In the genomic region with DNA sequence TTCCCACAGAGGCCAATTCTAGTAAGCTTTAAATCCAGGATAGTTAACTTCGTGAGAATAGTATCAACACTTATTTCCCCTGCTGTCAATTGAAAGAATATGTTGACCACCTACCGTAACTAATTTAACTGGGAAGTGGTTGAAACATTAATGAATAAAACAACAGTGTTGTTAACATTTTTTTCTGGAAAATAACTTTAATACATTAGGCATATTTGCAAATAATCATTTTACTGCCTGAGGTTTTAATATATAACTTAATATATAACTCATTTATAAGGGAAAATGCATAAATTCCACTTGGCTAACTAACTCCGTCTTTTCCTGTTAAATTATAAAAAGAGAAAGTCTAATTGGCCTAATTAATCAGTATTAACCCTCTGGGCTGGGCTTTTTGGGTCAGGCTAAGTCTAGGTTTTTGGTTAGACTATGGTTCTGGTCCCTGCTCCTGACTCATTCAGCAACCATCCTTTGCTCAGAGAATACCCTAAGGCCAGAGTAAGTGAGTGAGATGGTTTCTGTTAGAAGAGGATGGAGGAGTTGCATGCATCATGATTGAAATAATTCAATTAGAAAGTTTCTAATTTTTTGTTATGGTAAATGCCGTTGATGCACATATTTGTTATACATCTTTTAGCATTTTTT, we compare ENCODE assay signal across 21 cellular contexts. TPM values are rescaled to one million over a fixed set of nuclear protein-coding genes. Genes with fewer than 3 reads are reported as not detected.
A peak's percentile ranks its signal among the peaks of the same experiment; 100 is the strongest.
DNase-seq lines count a peak whose midpoint lies in the region; ATAC-seq, FAIRE-seq and TF ChIP-seq lines count a peak whose summit lies in the region.
"Had no signal": no experiment of that assay in that cellular context is flagged by ENCODE, and none has a peak within 500 bp of the region (broad histone marks: within the 10 kb centered on the region; RNA-seq: fewer than 3 reads in every experiment).

No MANE protein-coding gene starts in this region.

- H3K9me3 ChIP-seq in HEK293 (ENCODE audit: control insufficient read depth, insufficient read depth, low read depth, low read length): no peaks in the 10 kb centered on the region
- H3K9me3 ChIP-seq in OCI-LY3 (ENCODE audit: insufficient read depth, low read length): no peaks in the 10 kb centered on the region
- no peaks in the 10 kb centered on the region for H3K9me3 ChIP-seq in pancreas
- H3K9me3 ChIP-seq: neutrophil had no signal

- H3K27me3 ChIP-seq in OCI-LY3 (ENCODE audit: low read depth, low read length): no peaks in the 10 kb centered on the region
- no peaks in the 10 kb centered on the region for H3K27me3 ChIP-seq in pancreas
- H3K27me3 ChIP-seq: cardiac muscle cell, neutrophil had no signal

- DNase-seq in AG20443 (ENCODE audit: low spot score) (peak; percentile 67), fibroblast of peridontal ligament (ENCODE audit: extremely low read depth) (peak; percentile 49), pancreas (no peak), NOMO-1 treated with DMSO at 0.1 percent for 48 hours (lab: John Stamatoyannopoulos, UW; ENCODE audit: unreplicated experiment) (no peak), NCI-H510A treated with DMSO at 0.1 percent for 48 hours (lab: John Stamatoyannopoulos, UW) (no peak)
- no peak for DNase-seq in activated naive CD4-positive, alpha-beta T cell (lab: John Stamatoyannopoulos, UW)
- DNase-seq: activated CD4-positive, alpha-beta memory T cell treated with anti-CD3 and anti-CD28 coated beads for 36 hours; activated effector memory CD4-positive, alpha-beta T cell treated with anti-CD3 and anti-CD28 coated beads, Interleukin-2, amount 50 U/mL, for 16 hours; GF-D8; hypothalamus; KBM-7; NCI-H187 treated with DMSO at 0.1 percent for 48 hours; stimulated activated CD8-positive, alpha-beta memory T cell treated with anti-CD3 and anti-CD28 coated beads, Interleukin-4, amount 100 ng/mL, for 48 hours; T-helper 1 cell had no signal

- CTCF ChIA-PET in HEK293 (lab: Yijun Ruan, JAX): no interaction called here

- WGBS in pancreas, 2 donors: 76 to 78% methylated on average over 4 of the region's 4 CpGs

- POLR2A ChIA-PET in HEK293 (lab: Yijun Ruan, JAX): no interaction called here

- no peak overlapping the region for H3K9ac ChIP-seq in OCI-LY3 (ENCODE audit: low read length)

- no peak for FAIRE-seq in pancreas (lab: Jason Lieb, UNC)

- TF ChIP-seq CTCF in HEK293 (tag by site-specific recombination; IDR thresholded peaks at IDR 0.05) (no peak), OCI-LY3 (IDR thresholded peaks at IDR 0.05; ENCODE audit: low read depth, low read length) (no peak), pancreas (IDR thresholded peaks at IDR 0.05) (no peak)

- H3K27ac ChIP-seq in HEK293 (ENCODE audit: extremely low read depth, low read depth, low read length) (no peak overlapping the region), OCI-LY3 (ENCODE audit: low read length) (no peak overlapping the region), pancreas (no peak overlapping the region)
- H3K27ac ChIP-seq: cardiac muscle cell, epithelial cell of prostate, neutrophil had no signal

- intact Hi-C loops in pancreas (cut with DNase I): no loop called here

- no peaks in the 10 kb centered on the region for H3K79me2 ChIP-seq in OCI-LY3 (ENCODE audit: low read length)

- H2AFZ ChIP-seq in OCI-LY3 (ENCODE audit: low read depth, low read length): no peak overlapping the region
- H2AFZ ChIP-seq: GM23338 had no signal

- H3K4me1 ChIP-seq in HEK293 (ENCODE audit: control insufficient read depth, insufficient read depth, low read length) (no peaks in the 10 kb centered on the region), OCI-LY3 (ENCODE audit: low read length) (peaks cover 58% of the 10 kb centered on the region), pancreas (no peaks in the 10 kb centered on the region)

- no peaks in the 10 kb centered on the region for H4K20me1 ChIP-seq in OCI-LY3 (ENCODE audit: insufficient read depth, low read length)

- no peaks in the 10 kb centered on the region for H3K36me3 ChIP-seq in HEK293 (ENCODE audit: control insufficient read depth in 2 of 2, insufficient read depth in 1 of 2, low read length in 2 of 2)
- H3K36me3 ChIP-seq in OCI-LY3 (replicated peaks; ENCODE audit: low read depth, low read length): no peaks in the 10 kb centered on the region
- H3K36me3 ChIP-seq in pancreas: no peaks in the 10 kb centered on the region
- H3K36me3 ChIP-seq: cardiac muscle cell, neutrophil had no signal

- H3K4me3 ChIP-seq in HEK293 (ENCODE audit: low read depth, low read length): no peak overlapping the region
- no peak overlapping the region for H3K4me3 ChIP-seq in OCI-LY3 (ENCODE audit: low read length)
- no peak overlapping the region for H3K4me3 ChIP-seq in pancreas
- H3K4me3 ChIP-seq: cardiac muscle cell, GM23338, lung had no signal

- peak overlapping the region; percentile 18; the same call in 1 of the 2 replicates for H3K4me2 ChIP-seq in OCI-LY3 (ENCODE audit: low read length)
- H3K4me2 ChIP-seq: GM23338 had no signal

- no peak for ATAC-seq in pancreas
- ATAC-seq: GM23338 had no signal

TF ChIP-seq in HEK293, 187 proteins besides CTCF, POLR2A, EP300 and RAD21:
- TF ChIP-seq ZNF514 (tag by site-specific recombination; IDR thresholded peaks at IDR 0.05) (no peak), ZBTB17 (tag by site-specific recombination; IDR thresholded peaks at IDR 0.05) (peak; percentile 30; the same call in 1 of the 2 replicates)

RNA-seq across cellular contexts. Expression of gene SKIL, which starts 10.9 kb away (rescaled TPM):
- 10 to 100 TPM; 14.3 to 52.1 (median 18.5) TPM for total RNA-seq in pancreas
- polyA plus RNA-seq in pancreas: 1 to 10 TPM; 5.1 to 6.0 TPM

Comparison
In these comparisons a context has a peak if more than half of its experiments do, and no peak if none do; other contexts are left out.
1. DNase-seq: peak in AG20443 (single experiment) and fibroblast of peridontal ligament (single experiment); none in activated naive CD4-positive, alpha-beta T cell (0 of 4), pancreas (0 of 6), NOMO-1 treated with DMSO at 0.1 percent for 48 hours (single experiment) and NCI-H510A treated with DMSO at 0.1 percent for 48 hours (single experiment).